Comparison of ENCODE assay signal across 17 cellular contexts in the genomic region with DNA sequence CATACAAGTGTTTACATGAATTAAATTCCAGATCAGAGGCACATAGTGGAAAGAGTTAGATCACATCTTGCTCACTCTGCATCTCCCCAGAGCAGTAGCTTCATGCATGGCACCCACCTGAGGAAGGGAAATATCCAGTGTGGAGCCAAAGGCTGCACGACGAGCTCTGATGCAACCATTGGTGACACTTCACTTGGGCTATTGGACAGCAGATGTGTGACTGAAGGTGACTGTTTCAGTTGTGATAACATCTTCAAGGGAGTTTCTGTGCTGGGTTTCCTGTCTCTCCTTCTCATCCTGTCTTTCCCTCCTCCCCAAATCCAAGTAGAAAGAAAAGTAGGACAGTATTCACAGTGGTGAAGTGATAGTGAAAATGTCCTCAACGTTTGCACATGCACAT.
DNase-seq lines count a peak whose midpoint lies in the region; TF ChIP-seq lines count a peak whose summit lies in the region.
"Had no signal": no experiment of that assay in that cellular context is flagged by ENCODE, and none has a peak within 500 bp of the region (broad histone marks: within the 10 kb centered on the region; RNA-seq: fewer than 3 reads in every experiment).

No MANE protein-coding gene starts in this region.

- peaks cover 6% of the 10 kb centered on the region for H3K4me1 Mint-ChIP-seq in neural crest cell
- peaks cover 2% of the 10 kb centered on the region for H3K4me1 Mint-ChIP-seq in activated CD4-positive, alpha-beta T cell treated with anti-CD3 and anti-CD28 coated beads, Interleukin-2, amount 10 ng/mL, durations not matched to agents 7 days and 5 days

- H3K27me3 Mint-ChIP-seq in neural crest cell (ENCODE audit: low read depth) = no peaks in the 10 kb centered on the region
- no peaks in the 10 kb centered on the region for H3K27me3 Mint-ChIP-seq in activated CD4-positive, alpha-beta T cell treated with anti-CD3 and anti-CD28 coated beads, Interleukin-2, amount 10 ng/mL, durations not matched to agents 7 days and 5 days

- POLR2A ChIA-PET in activated CD4-positive, alpha-beta T cell treated with anti-CD3 and anti-CD28 coated beads, Interleukin-2, amount 10 ng/mL, durations not matched to agents 7 days and 5 days (lab: Charles Lee) = no interaction called here

- H3K36me3 Mint-ChIP-seq in neural crest cell (ENCODE audit: low read depth) = peaks cover 13% of the 10 kb centered on the region
- peaks cover 16% of the 10 kb centered on the region for H3K36me3 Mint-ChIP-seq in activated CD4-positive, alpha-beta T cell treated with anti-CD3 and anti-CD28 coated beads, Interleukin-2, amount 10 ng/mL, durations not matched to agents 7 days and 5 days (ENCODE audit: low read depth)

- DNase-seq in ELR (ENCODE audit: low read depth) = peak; percentile 10
- DNase-seq in SK-N-DZ (ENCODE audit: low spot score) = peak; percentile 45
- peak; percentile 10 for DNase-seq in kidney tubule cell (ENCODE audit: low spot score)
- DNase-seq in neural crest cell (ENCODE audit: low read depth, low spot score) = no peak
- no peak for DNase-seq in activated CD4-positive, alpha-beta T cell treated with anti-CD3 and anti-CD28 coated beads, Interleukin-2, amount 10 ng/mL, durations not matched to agents 7 days and 5 days
- DNase-seq in activated CD4-positive, alpha-beta T cell treated with anti-CD3 and anti-CD28 coated beads for 4 hours = no peak
- no peak for DNase-seq in SIG-M5 treated with dmso at 0.1 percent for 504 hours (lab: John Stamatoyannopoulos, UW; ENCODE audit: unreplicated experiment)
- DNase-seq: BE2C, EL, H7, MV-4-11, NCI-H1105 treated with DMSO at 0.1 percent for 48 hours, NCI-H2029 treated with DMSO at 0.1 percent for 48 hours, NCI-H345, NCI-H524 treated with DMSO at 0.1 percent for 48 hours, NCI-H82, SIG-M5 had no signal

- CTCF ChIA-PET in activated CD4-positive, alpha-beta T cell treated with anti-CD3 and anti-CD28 coated beads, Interleukin-2, amount 10 ng/mL, durations not matched to agents 7 days and 5 days (lab: Charles Lee) = no interaction called here

- H3K4me3 Mint-ChIP-seq in neural crest cell = no peak overlapping the region
- H3K4me3 Mint-ChIP-seq in activated CD4-positive, alpha-beta T cell treated with anti-CD3 and anti-CD28 coated beads, Interleukin-2, amount 10 ng/mL, durations not matched to agents 7 days and 5 days = no peak overlapping the region

- peak overlapping the region; percentile 75 for H3K27ac Mint-ChIP-seq in neural crest cell (ENCODE audit: unreplicated experiment)
- H3K27ac Mint-ChIP-seq in activated CD4-positive, alpha-beta T cell treated with anti-CD3 and anti-CD28 coated beads, Interleukin-2, amount 10 ng/mL, durations not matched to agents 7 days and 5 days = no peak overlapping the region

- TF ChIP-seq CTCF in neural crest cell (conservative IDR thresholded peaks at IDR 0.05) = no peak

- peaks cover 9% of the 10 kb centered on the region for H3K9me3 Mint-ChIP-seq in neural crest cell
- H3K9me3 Mint-ChIP-seq in activated CD4-positive, alpha-beta T cell treated with anti-CD3 and anti-CD28 coated beads, Interleukin-2, amount 10 ng/mL, durations not matched to agents 7 days and 5 days = peaks cover 19% of the 10 kb centered on the region

Comparison
In these comparisons a context has a peak if more than half of its experiments do, and no peak if none do; other contexts are left out.
1. DNase-seq: peak in ELR (single experiment), SK-N-DZ (single experiment) and kidney tubule cell (single experiment); none in neural crest cell (single experiment), activated CD4-positive, alpha-beta T cell treated with anti-CD3 and anti-CD28 coated beads, Interleukin-2, amount 10 ng/mL, durations not matched to agents 7 days and 5 days (single experiment), activated CD4-positive, alpha-beta T cell treated with anti-CD3 and anti-CD28 coated beads for 4 hours (0 of 2) and SIG-M5 treated with dmso at 0.1 percent for 504 hours (single experiment).